Comparison of ENCODE assay signal across 9 cellular contexts in genomic region chr19:29429021-29429420, GRCh38.
"Had no signal": no experiment of that assay in that cellular context is flagged by ENCODE, and none has a peak within 500 bp of the region (broad histone marks: within the 10 kb centered on the region; RNA-seq: fewer than 3 reads in every experiment).

No MANE protein-coding gene starts in this region.

- H3K4me2 ChIP-seq: KMS-11 had no signal

- H2AFZ ChIP-seq: GM23248 had no signal

- H3K4me3 Mint-ChIP-seq: IgD-negative memory B cell had no signal

- ATAC-seq: HCT116 had no signal

- H3K27ac Mint-ChIP-seq: IgD-negative memory B cell had no signal

- H3K9me3 ChIP-seq: HAP-1 had no signal

- H3K4me1 ChIP-seq: HAP-1 had no signal

- H3K27ac ChIP-seq: GM23248, KMS-11 had no signal

- H3K36me3 ChIP-seq: HAP-1 had no signal

- H3K27me3 Mint-ChIP-seq: IgD-negative memory B cell had no signal

- H3K9ac ChIP-seq: GM23248, KMS-11 had no signal

- FAIRE-seq: HTR-8/SVneo had no signal

- H3K4me3 ChIP-seq: GM23248, HAP-1 had no signal

- DNase-seq: GM23248, GOT3, H7, KBM-7 had no signal
